In genomic region chr17:64496348-64496785, GRCh38 we compare ENCODE assay signal across 8 cellular contexts. TPM values are rescaled to one million over a fixed set of nuclear protein-coding genes. Genes with fewer than 3 reads are reported as not detected.
A peak's percentile ranks its signal among the peaks of the same experiment; 100 is the strongest.
DNase-seq lines count a peak whose midpoint lies in the region; ATAC-seq and TF ChIP-seq lines count a peak whose summit lies in the region.

No MANE protein-coding gene starts in this region.

- DNase-seq in activated naive CD4-positive, alpha-beta T cell (lab: John Stamatoyannopoulos, UW): no peak
- no peak for DNase-seq in activated T-helper 1 cell treated with anti-CD3 and anti-CD28 coated beads, Interleukin-12 subunit alpha, Interleukin-12 subunit beta, Interleukin-2, Interleukin-4 antibody, amounts not matched to agents 30 ng/mL and 10 ng/mL and 1 ng/mL, durations not matched to agents 14 hours and 24 hours and 36 hours (ENCODE audit: low spot score)
- DNase-seq in substantia nigra (lab: John Stamatoyannopoulos, UW): peak in 5 of 49 donors; percentile 40 to 60 (median 48)
- no peak for DNase-seq in omental fat pad (ENCODE audit: low spot score)
- no peak for DNase-seq in erythroblast (lab: John Stamatoyannopoulos, UW)
- DNase-seq in dedifferentiated amniotic fluid mesenchymal stem cell (ENCODE audit: extremely low spot score): no peak

- H3K9me3 ChIP-seq in iPS-20b (ENCODE audit: insufficient read depth, low read depth, low read length): no peaks in the 10 kb centered on the region

- H3K4me1 Mint-ChIP-seq in activated naive CD4-positive, alpha-beta T cell treated with anti-CD3 and anti-CD28 coated beads, Interleukin-2, amount 50 U/mL, for 24 hours: peaks cover 84% of the 10 kb centered on the region
- peaks cover 66% of the 10 kb centered on the region for H3K4me1 Mint-ChIP-seq in activated T-helper 1 cell treated with anti-CD3 and anti-CD28 coated beads, Interleukin-12 subunit alpha, Interleukin-12 subunit beta, Interleukin-2, Interleukin-4 antibody, amounts not matched to agents 30 ng/mL and 10 ng/mL and 1 ng/mL, durations not matched to agents 14 hours and 24 hours and 36 hours (ENCODE audit: low read depth)

- no peaks in the 10 kb centered on the region for H3K27me3 Mint-ChIP-seq in activated naive CD4-positive, alpha-beta T cell treated with anti-CD3 and anti-CD28 coated beads, Interleukin-2, amount 50 U/mL, for 24 hours
- H3K27me3 Mint-ChIP-seq in activated T-helper 1 cell treated with anti-CD3 and anti-CD28 coated beads, Interleukin-12 subunit alpha, Interleukin-12 subunit beta, Interleukin-2, Interleukin-4 antibody, amounts not matched to agents 30 ng/mL and 10 ng/mL and 1 ng/mL, durations not matched to agents 14 hours and 24 hours and 36 hours (ENCODE audit: insufficient read depth): no peaks in the 10 kb centered on the region

- H3K27ac Mint-ChIP-seq in activated naive CD4-positive, alpha-beta T cell treated with anti-CD3 and anti-CD28 coated beads, Interleukin-2, amount 50 U/mL, for 24 hours: peak overlapping the region; percentile 98
- H3K27ac Mint-ChIP-seq in activated T-helper 1 cell treated with anti-CD3 and anti-CD28 coated beads, Interleukin-12 subunit alpha, Interleukin-12 subunit beta, Interleukin-2, Interleukin-4 antibody, amounts not matched to agents 30 ng/mL and 10 ng/mL and 1 ng/mL, durations not matched to agents 14 hours and 24 hours and 36 hours: peak overlapping the region; percentile 100

- H3K4me3 ChIP-seq in iPS-20b (ENCODE audit: low read length): peak overlapping the region; percentile 68

- H3K36me3 Mint-ChIP-seq in activated naive CD4-positive, alpha-beta T cell treated with anti-CD3 and anti-CD28 coated beads, Interleukin-2, amount 50 U/mL, for 24 hours: peaks cover 37% of the 10 kb centered on the region
- H3K36me3 Mint-ChIP-seq in activated T-helper 1 cell treated with anti-CD3 and anti-CD28 coated beads, Interleukin-12 subunit alpha, Interleukin-12 subunit beta, Interleukin-2, Interleukin-4 antibody, amounts not matched to agents 30 ng/mL and 10 ng/mL and 1 ng/mL, durations not matched to agents 14 hours and 24 hours and 36 hours (ENCODE audit: low read depth): peaks cover 56% of the 10 kb centered on the region

- peak overlapping the region; percentile 94 for H3K9ac ChIP-seq in iPS-20b (ENCODE audit: low read depth, low read length)

- H3K4me3 Mint-ChIP-seq in activated naive CD4-positive, alpha-beta T cell treated with anti-CD3 and anti-CD28 coated beads, Interleukin-2, amount 50 U/mL, for 24 hours: peak overlapping the region; percentile 99
- peak overlapping the region; percentile 100 for H3K4me3 Mint-ChIP-seq in activated T-helper 1 cell treated with anti-CD3 and anti-CD28 coated beads, Interleukin-12 subunit alpha, Interleukin-12 subunit beta, Interleukin-2, Interleukin-4 antibody, amounts not matched to agents 30 ng/mL and 10 ng/mL and 1 ng/mL, durations not matched to agents 14 hours and 24 hours and 36 hours

- no peak for ATAC-seq in omental fat pad (ENCODE audit: low FRiP score)

- H3K27me3 ChIP-seq in iPS-20b (ENCODE audit: insufficient read depth, low read length): no peaks in the 10 kb centered on the region

- no peaks in the 10 kb centered on the region for H3K9me3 Mint-ChIP-seq in activated naive CD4-positive, alpha-beta T cell treated with anti-CD3 and anti-CD28 coated beads, Interleukin-2, amount 50 U/mL, for 24 hours
- no peaks in the 10 kb centered on the region for H3K9me3 Mint-ChIP-seq in activated T-helper 1 cell treated with anti-CD3 and anti-CD28 coated beads, Interleukin-12 subunit alpha, Interleukin-12 subunit beta, Interleukin-2, Interleukin-4 antibody, amounts not matched to agents 30 ng/mL and 10 ng/mL and 1 ng/mL, durations not matched to agents 14 hours and 24 hours and 36 hours

- intact Hi-C loops in activated T-helper 1 cell treated with anti-CD3 and anti-CD28 coated beads, Interleukin-12 subunit alpha, Interleukin-12 subunit beta, Interleukin-2, Interleukin-4 antibody, amounts not matched to agents 30 ng/mL and 10 ng/mL and 1 ng/mL, durations not matched to agents 14 hours and 24 hours and 36 hours (cut with micrococcal nuclease): loop anchor here (2.0 to 10.0 kb wide), 2 partner anchors 106 to 472 kb away; partner anchors contain the start of gene ICAM2

- no peak for TF ChIP-seq POLR2A in erythroblast (IDR thresholded peaks at IDR 0.05; ENCODE audit: low read length)

- H3K27ac ChIP-seq in iPS-20b (ENCODE audit: low read length) (no peak overlapping the region), substantia nigra (ENCODE audit: low read depth, low read length, poor library complexity, severe bottlenecking) (peak overlapping the region; percentile 73)

- H3K4me1 ChIP-seq in iPS-20b (ENCODE audit: insufficient read depth, low read length): no peaks in the 10 kb centered on the region

- H3K36me3 ChIP-seq in iPS-20b (ENCODE audit: insufficient read depth, low read depth, low read length): peaks cover 63% of the 10 kb centered on the region

- TF ChIP-seq CTCF in omental fat pad (IDR thresholded peaks at IDR 0.05): no peak

RNA-seq across cellular contexts. Expression of gene POLG2, which starts 0.5 kb away (rescaled TPM):
- total RNA-seq in activated T-helper 1 cell treated with anti-CD3 and anti-CD28 coated beads, Interleukin-12 subunit alpha, Interleukin-12 subunit beta, Interleukin-2, Interleukin-4 antibody, amounts not matched to agents 30 ng/mL and 10 ng/mL and 1 ng/mL, durations not matched to agents 14 hours and 24 hours and 36 hours: 33.3 and 36.5 TPM in 2 replicates
- total RNA-seq in omental fat pad: 10 to 100 TPM in 2 of 4 donors, 1 to 10 TPM in 2; 6.3 to 27.3 (median 13.7) TPM

RNA-seq across cellular contexts. Expression of gene DDX5, which starts 9.7 kb away (rescaled TPM):
- 920 and 926 TPM in 2 replicates for total RNA-seq in activated T-helper 1 cell treated with anti-CD3 and anti-CD28 coated beads, Interleukin-12 subunit alpha, Interleukin-12 subunit beta, Interleukin-2, Interleukin-4 antibody, amounts not matched to agents 30 ng/mL and 10 ng/mL and 1 ng/mL, durations not matched to agents 14 hours and 24 hours and 36 hours
- 100 to 1,000 TPM; 584 to 997 (median 913) TPM for total RNA-seq in omental fat pad

RNA-seq across cellular contexts. Expression of gene CEP95, which starts 10.4 kb away (rescaled TPM):
- total RNA-seq in activated T-helper 1 cell treated with anti-CD3 and anti-CD28 coated beads, Interleukin-12 subunit alpha, Interleukin-12 subunit beta, Interleukin-2, Interleukin-4 antibody, amounts not matched to agents 30 ng/mL and 10 ng/mL and 1 ng/mL, durations not matched to agents 14 hours and 24 hours and 36 hours: 42.4 and 46.4 TPM in 2 replicates
- 10 to 100 TPM; 30.4 to 60.5 (median 41.3) TPM for total RNA-seq in omental fat pad

RNA-seq across cellular contexts. Expression of gene MILR1, which starts 47.5 kb away (rescaled TPM):
- total RNA-seq in activated T-helper 1 cell treated with anti-CD3 and anti-CD28 coated beads, Interleukin-12 subunit alpha, Interleukin-12 subunit beta, Interleukin-2, Interleukin-4 antibody, amounts not matched to agents 30 ng/mL and 10 ng/mL and 1 ng/mL, durations not matched to agents 14 hours and 24 hours and 36 hours: 0.26 and 0.37 TPM in 2 replicates
- total RNA-seq in omental fat pad: 10 to 100 TPM in 3 of 4 donors, 1 to 10 TPM in 1; 7.1 to 25.1 (median 18.2) TPM
